28 cellular contexts compared by ENCODE assay signal in genomic region chr12:21604245-21605101, GRCh38. TPM values are rescaled to one million over a fixed set of nuclear protein-coding genes. Genes with fewer than 3 reads are reported as not detected.
DNase-seq lines count a peak whose midpoint lies in the region; ATAC-seq and TF ChIP-seq lines count a peak whose summit lies in the region.
"Had no signal": no experiment of that assay in that cellular context is flagged by ENCODE, and none has a peak within 500 bp of the region (broad histone marks: within the 10 kb centered on the region; RNA-seq: fewer than 3 reads in every experiment).

Gene GYS2 (minus strand): TSS chr12:21604847. CDS start chr12:21604592, 255 bp downstream.

- H3K4me1 ChIP-seq in GM23338 (ENCODE audit: insufficient read depth) (no peaks in the 10 kb centered on the region), liver (ENCODE audit: control insufficient read depth in 4 of 4, insufficient read depth in 4 of 4, low read length in 3 of 4) (peaks cover 2 to 18% (median 14%) of the 10 kb centered on the region in 4 donors), trophoblast cell (ENCODE audit: control insufficient read depth in 1 of 2, insufficient read depth in 2 of 2, low read length in 2 of 2) (peaks cover 0 to 4% of the 10 kb centered on the region in 2 experiments)
- H3K4me1 ChIP-seq: BE2C, SJSA1 had no signal

- peaks cover 5% of the 10 kb centered on the region; the same call in 2 of the 3 replicates for H3K4me1 Mint-ChIP-seq in GM23338
- H3K4me1 Mint-ChIP-seq: CD14-positive monocyte had no signal

- no peaks in the 10 kb centered on the region for H3K9me3 Mint-ChIP-seq in GM23338
- H3K9me3 Mint-ChIP-seq: CD14-positive monocyte had no signal

- H3K4me3 Mint-ChIP-seq in GM23338, result no peak within 1 kb of the TSS
- H3K4me3 Mint-ChIP-seq: CD14-positive monocyte had no signal

- H2AFZ ChIP-seq in GM23338 (no peak within 1 kb of the TSS), trophoblast cell (ENCODE audit: insufficient read depth, low read length, poor library complexity) (no peak within 1 kb of the TSS)
- H2AFZ ChIP-seq: PC-9 had no signal

- H3K14ac ChIP-seq in trophoblast cell (ENCODE audit: low read length), result no peak within 1 kb of the TSS

- H4K8ac ChIP-seq in trophoblast cell (ENCODE audit: low read depth, low read length), result no peak within 1 kb of the TSS

- no peaks in the 10 kb centered on the region for H3K36me3 Mint-ChIP-seq in GM23338 (ENCODE audit: low read depth)
- H3K36me3 Mint-ChIP-seq: CD14-positive monocyte had no signal

- no peaks in the 10 kb centered on the region for H3K9me2 ChIP-seq in GM23338 (ENCODE audit: insufficient read depth)

- H4K12ac ChIP-seq in trophoblast cell (ENCODE audit: low read depth, low read length), result no peak within 1 kb of the TSS

- H2BK120ac ChIP-seq in trophoblast cell (ENCODE audit: insufficient read depth, low read length, poor library complexity), result no peak within 1 kb of the TSS

- H3K27me3 ChIP-seq in GM23338 (ENCODE audit: insufficient read depth) (no peaks in the 10 kb centered on the region), liver (ENCODE audit: control insufficient read depth in 4 of 4, insufficient read depth in 4 of 4, low read length in 3 of 4) (no peaks in the 10 kb centered on the region), trophoblast cell (ENCODE audit: insufficient read depth, low read length) (no peaks in the 10 kb centered on the region)
- H3K27me3 ChIP-seq: MG63, SJSA1 had no signal

- no peak within 1 kb of the TSS for H3K4ac ChIP-seq in trophoblast cell (ENCODE audit: low read depth, low read length)

- no peaks in the 10 kb centered on the region for H3K9me3 ChIP-seq in liver (ENCODE audit: control insufficient read depth in 4 of 4, low read length in 3 of 4)
- H3K9me3 ChIP-seq in trophoblast cell (ENCODE audit: insufficient read depth, low read depth, low read length), result no peaks in the 10 kb centered on the region
- H3K9me3 ChIP-seq: BE2C, MG63, SJSA1 had no signal

- H3K27me3 Mint-ChIP-seq in GM23338 (ENCODE audit: insufficient read depth, low read depth, poor library complexity), result no peaks in the 10 kb centered on the region

- H3K4me3 ChIP-seq in GM23338 (no peak within 1 kb of the TSS), liver (ENCODE audit: low read depth in 1 of 3, low read length in 3 of 3) (peak within 1 kb of the TSS; percentile 67 to 92 (median 84)), trophoblast cell (ENCODE audit: low read depth, low read length) (no peak within 1 kb of the TSS)
- H3K4me3 ChIP-seq: MG63, PC-9, SJSA1 had no signal

- H3K79me2 ChIP-seq in GM23338 (replicated peaks; ENCODE audit: insufficient read depth) (no peaks in the 10 kb centered on the region), trophoblast cell (ENCODE audit: control insufficient read depth, insufficient read depth, low read length, poor library complexity) (no peaks in the 10 kb centered on the region)

- no peaks in the 10 kb centered on the region for H4K20me1 ChIP-seq in GM23338 (replicated peaks; ENCODE audit: insufficient read depth)

- H2AK5ac ChIP-seq in trophoblast cell (ENCODE audit: low read length), result no peak within 1 kb of the TSS

- H2BK5ac ChIP-seq in trophoblast cell (ENCODE audit: low read depth, low read length, poor library complexity), result no peak within 1 kb of the TSS

- peak; percentile 42 for DNase-seq in GM23338 (ENCODE audit: low spot score)
- peak in 1 of 2 donors; percentile 30 for DNase-seq in trophoblast cell
- DNase-seq in iPS-NIHi7 (ENCODE audit: extremely low spot score), result no peak
- no peak for DNase-seq in activated CD4-positive, alpha-beta T cell treated with anti-CD3 and anti-CD28 coated beads for 4 hours
- DNase-seq in activated CD4-positive, alpha-beta T cell treated with anti-CD3 and anti-CD28 coated beads for 1 hour, result no peak
- DNase-seq: 8988T, ACHN, BE2C, Calu3, DMS153, DND-41, GOT3, HCEC 1CT, IMR-90, KG1, MG63, NCI-H1105 treated with DMSO at 0.1 percent for 48 hours, NCI-H146, NCI-H1930, NCI-H446 treated with DMSO at 0.1 percent for 48 hours, NCI-H526 treated with DMSO at 0.1 percent for 48 hours, PC-9, Right ventricle myocardium superior had no signal

- 30% methylated on average over 7 of the region's 7 CpGs for WGBS in liver
- no CpG with 5 or more reads among the region's 7 CpGs for WGBS in trophoblast cell (ENCODE audit: extremely low coverage, insufficient coverage, insufficient read length)

- no peaks in the 10 kb centered on the region for H3F3A ChIP-seq in GM23338 (replicated peaks; ENCODE audit: low read depth)

- peak within 1 kb of the TSS; percentile 76 to 96 for H3K9ac ChIP-seq in liver (ENCODE audit: low read depth in 1 of 2, low read length in 2 of 2)
- H3K9ac ChIP-seq in trophoblast cell (ENCODE audit: low read length), result peak within 1 kb of the TSS; percentile 46

- TF ChIP-seq CTCF in GM23338 (conservative IDR thresholded peaks at IDR 0.05; ENCODE audit: low read depth in 2 of 2) (no peak), liver (IDR thresholded peaks at IDR 0.05; ENCODE audit: low read depth, low read length, missing input control) (no peak)

- H3K23ac ChIP-seq in trophoblast cell (ENCODE audit: low read length), result no peak within 1 kb of the TSS

- H3K27ac ChIP-seq in GM23338 (ENCODE audit: low read depth) (no peak within 1 kb of the TSS), liver (ENCODE audit: low read depth in 1 of 2, low read length in 2 of 2) (peak within 1 kb of the TSS; percentile 80 to 83), trophoblast cell (ENCODE audit: low read depth, low read length) (no peak within 1 kb of the TSS)
- H3K27ac ChIP-seq: PC-9, SJSA1 had no signal

- TF ChIP-seq RAD21 in liver (IDR thresholded peaks at IDR 0.05), result peak; percentile 50 to 67

- no peak within 1 kb of the TSS for H3K18ac ChIP-seq in trophoblast cell (ENCODE audit: low read length)

- no peak within 1 kb of the TSS for H4K91ac ChIP-seq in trophoblast cell (ENCODE audit: low read depth, low read length)

- no peak within 1 kb of the TSS for H3K4me2 ChIP-seq in GM23338
- no peak within 1 kb of the TSS for H3K4me2 ChIP-seq in trophoblast cell (ENCODE audit: low read length)
- H3K4me2 ChIP-seq: PC-9 had no signal

- no peak within 1 kb of the TSS for H2BK12ac ChIP-seq in trophoblast cell (ENCODE audit: low read length)

- no peaks in the 10 kb centered on the region for H3K36me3 ChIP-seq in GM23338 (ENCODE audit: insufficient read depth)
- no peaks in the 10 kb centered on the region for H3K36me3 ChIP-seq in liver (ENCODE audit: control insufficient read depth in 4 of 4, insufficient read depth in 3 of 4, low read depth in 1 of 4, low read length in 3 of 4)
- H3K36me3 ChIP-seq in trophoblast cell (ENCODE audit: control insufficient read depth in 1 of 2, insufficient read depth in 2 of 2, low read length in 2 of 2), result no peaks in the 10 kb centered on the region
- H3K36me3 ChIP-seq: BE2C, MG63, SJSA1 had no signal

- no peak within 1 kb of the TSS for H3K27ac Mint-ChIP-seq in GM23338
- H3K27ac Mint-ChIP-seq: CD14-positive monocyte had no signal

- no peaks in the 10 kb centered on the region for H3K79me1 ChIP-seq in trophoblast cell (ENCODE audit: low read length)

- ATAC-seq in GM23338 (peak; percentile 69), esophagus mucosa (peak; percentile 65)

TF ChIP-seq in GM23338, 12 proteins besides CTCF, POLR2A, EP300 and RAD21 (continues in another document):
- TF ChIP-seq JUNB (IDR thresholded peaks at IDR 0.05; ENCODE audit: unreplicated experiment), result no peak
- no peak for TF ChIP-seq EZH2phosphoT487 (IDR thresholded peaks at IDR 0.05; ENCODE audit: unreplicated experiment)
- no peak for TF ChIP-seq NANOG (IDR thresholded peaks at IDR 0.05; ENCODE audit: borderline replicate concordance)

TF ChIP-seq in liver, 16 proteins besides CTCF, POLR2A, EP300 and RAD21 (continues in another document):
- TF ChIP-seq YY1 (IDR thresholded peaks at IDR 0.05), result peak; percentile 75
- peak; percentile 97 to 98 for TF ChIP-seq HNF4A (conservative IDR thresholded peaks at IDR 0.05)
- TF ChIP-seq, protein P1, sequence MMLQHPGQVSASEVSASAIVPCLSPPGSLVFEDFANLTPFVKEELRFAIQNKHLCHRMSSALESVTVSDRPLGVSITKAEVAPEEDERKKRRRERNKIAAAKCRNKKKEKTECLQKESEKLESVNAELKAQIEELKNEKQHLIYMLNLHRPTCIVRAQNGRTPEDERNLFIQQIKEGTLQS (IDR thresholded peaks at IDR 0.05), result peak; percentile 95
- peak; percentile 96 to 97 for TF ChIP-seq RXRA (IDR thresholded peaks at IDR 0.05)
- TF ChIP-seq MAX (IDR thresholded peaks at IDR 0.05), result peak; percentile 75
- TF ChIP-seq FOXA1 (IDR thresholded peaks at IDR 0.05), result peak; percentile 44
- TF ChIP-seq, protein P2, sequence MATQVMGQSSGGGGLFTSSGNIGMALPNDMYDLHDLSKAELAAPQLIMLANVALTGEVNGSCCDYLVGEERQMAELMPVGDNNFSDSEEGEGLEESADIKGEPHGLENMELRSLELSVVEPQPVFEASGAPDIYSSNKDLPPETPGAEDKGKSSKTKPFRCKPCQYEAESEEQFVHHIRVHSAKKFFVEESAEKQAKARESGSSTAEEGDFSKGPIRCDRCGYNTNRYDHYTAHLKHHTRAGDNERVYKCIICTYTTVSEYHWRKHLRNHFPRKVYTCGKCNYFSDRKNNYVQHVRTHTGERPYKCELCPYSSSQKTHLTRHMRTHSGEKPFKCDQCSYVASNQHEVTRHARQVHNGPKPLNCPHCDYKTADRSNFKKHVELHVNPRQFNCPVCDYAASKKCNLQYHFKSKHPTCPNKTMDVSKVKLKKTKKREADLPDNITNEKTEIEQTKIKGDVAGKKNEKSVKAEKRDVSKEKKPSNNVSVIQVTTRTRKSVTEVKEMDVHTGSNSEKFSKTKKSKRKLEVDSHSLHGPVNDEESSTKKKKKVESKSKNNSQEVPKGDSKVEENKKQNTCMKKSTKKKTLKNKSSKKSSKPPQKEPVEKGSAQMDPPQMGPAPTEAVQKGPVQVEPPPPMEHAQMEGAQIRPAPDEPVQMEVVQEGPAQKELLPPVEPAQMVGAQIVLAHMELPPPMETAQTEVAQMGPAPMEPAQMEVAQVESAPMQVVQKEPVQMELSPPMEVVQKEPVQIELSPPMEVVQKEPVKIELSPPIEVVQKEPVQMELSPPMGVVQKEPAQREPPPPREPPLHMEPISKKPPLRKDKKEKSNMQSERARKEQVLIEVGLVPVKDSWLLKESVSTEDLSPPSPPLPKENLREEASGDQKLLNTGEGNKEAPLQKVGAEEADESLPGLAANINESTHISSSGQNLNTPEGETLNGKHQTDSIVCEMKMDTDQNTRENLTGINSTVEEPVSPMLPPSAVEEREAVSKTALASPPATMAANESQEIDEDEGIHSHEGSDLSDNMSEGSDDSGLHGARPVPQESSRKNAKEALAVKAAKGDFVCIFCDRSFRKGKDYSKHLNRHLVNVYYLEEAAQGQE (IDR thresholded peaks at IDR 0.05), result peak; percentile 77

RNA-seq across cellular contexts. Expression of gene GYS2, which starts in this region (rescaled TPM):
- total RNA-seq in GM23338 (2014; rRNA removed; shearing (Covaris generic)), result not detected in 2 replicates
- polyA plus RNA-seq in GM23338 (2016; fragmentation: Nextera tagmentation; extraction: Ambion mirVana) (not detected in 2 replicates), liver (10 to 100 TPM; 19.8 to 48.5 TPM)
- total RNA-seq in esophagus mucosa (0.68 TPM), liver (10 to 100 TPM; 15.5 to 86.8 TPM)
- 0.03 TPM in 1 of 2 replicates, not detected in the other for polyA plus RNA-seq in trophoblast cell (2013)
- total RNA-seq: Calu3, IMR-90, PC-9, Right ventricle myocardium superior, RPMI7951, SJSA1 had no signal
- polyA plus RNA-seq: CD14-positive monocyte, IMR-90 had no signal

Comparison
In these comparisons a context has a peak if more than half of its experiments do, and no peak if none do; other contexts are left out.
1. RNA of gene GYS2 (polyA plus RNA-seq): 19.8 to 48.5 TPM in liver; not detected in GM23338; every median in the first group is over 10 times any median in the second.
2. Peak in DNase-seq and ATAC-seq in GM23338; RNA of the gene not detected or under 1 TPM.
3. Peak in ATAC-seq in esophagus mucosa; RNA of the gene not detected or under 1 TPM.
4. H3K27ac ChIP-seq: peak in liver (2 of 2); none in GM23338 (single experiment) and trophoblast cell (single experiment).
5. H3K4me3 ChIP-seq: peak in liver (3 of 3); none in GM23338 (single experiment) and trophoblast cell (single experiment).